In genomic region chr6:158072083-158072721, GRCh38 we compare ENCODE assay signal across 1 cellular context.
TF ChIP-seq lines count a peak whose summit lies in the region.

No MANE protein-coding gene starts in this region.

TF ChIP-seq in HepG2, 621 proteins besides CTCF, POLR2A, EP300 and RAD21 (continued from another document and continues in another):
- no peak for TF ChIP-seq ZNF770 (CRISPR knock-in tag; IDR thresholded peaks at IDR 0.05)
- 0 out of 2 replicates have a peak, but pooled peaks have one; percentile 7 for TF ChIP-seq ISL2 (CRISPR knock-in tag; IDR thresholded peaks at IDR 0.05)
- no peak for TF ChIP-seq ZSCAN25 (CRISPR knock-in tag; IDR thresholded peaks at IDR 0.05)
- TF ChIP-seq TBP (CRISPR knock-in tag; IDR thresholded peaks at IDR 0.05) = no peak
- TF ChIP-seq ZNF775 (CRISPR knock-in tag; IDR thresholded peaks at IDR 0.05; ENCODE audit: borderline replicate concordance) = no peak
- TF ChIP-seq ZNF790 (CRISPR knock-in tag; IDR thresholded peaks at IDR 0.05; ENCODE audit: borderline replicate concordance) = no peak
- no peak for TF ChIP-seq ZBTB44 (CRISPR knock-in tag; IDR thresholded peaks at IDR 0.05)
- no peak for TF ChIP-seq EHMT2 (IDR thresholded peaks at IDR 0.05; ENCODE audit: borderline replicate concordance, low read depth, low read length)
- TF ChIP-seq ZBTB20 (CRISPR knock-in tag; IDR thresholded peaks at IDR 0.05; ENCODE audit: borderline replicate concordance, low read depth) = no peak
- TF ChIP-seq GTF2F1 (IDR thresholded peaks at IDR 0.05; ENCODE audit: low read length) = no peak
- TF ChIP-seq POLR2AphosphoS2 (IDR thresholded peaks at IDR 0.05; ENCODE audit: low read depth, low read length) = no peak
- TF ChIP-seq ZNF503 (CRISPR knock-in tag; IDR thresholded peaks at IDR 0.05) = no peak
- no peak for TF ChIP-seq ZNF432 (CRISPR knock-in tag; IDR thresholded peaks at IDR 0.05; ENCODE audit: borderline replicate concordance)
- TF ChIP-seq, protein P1, sequence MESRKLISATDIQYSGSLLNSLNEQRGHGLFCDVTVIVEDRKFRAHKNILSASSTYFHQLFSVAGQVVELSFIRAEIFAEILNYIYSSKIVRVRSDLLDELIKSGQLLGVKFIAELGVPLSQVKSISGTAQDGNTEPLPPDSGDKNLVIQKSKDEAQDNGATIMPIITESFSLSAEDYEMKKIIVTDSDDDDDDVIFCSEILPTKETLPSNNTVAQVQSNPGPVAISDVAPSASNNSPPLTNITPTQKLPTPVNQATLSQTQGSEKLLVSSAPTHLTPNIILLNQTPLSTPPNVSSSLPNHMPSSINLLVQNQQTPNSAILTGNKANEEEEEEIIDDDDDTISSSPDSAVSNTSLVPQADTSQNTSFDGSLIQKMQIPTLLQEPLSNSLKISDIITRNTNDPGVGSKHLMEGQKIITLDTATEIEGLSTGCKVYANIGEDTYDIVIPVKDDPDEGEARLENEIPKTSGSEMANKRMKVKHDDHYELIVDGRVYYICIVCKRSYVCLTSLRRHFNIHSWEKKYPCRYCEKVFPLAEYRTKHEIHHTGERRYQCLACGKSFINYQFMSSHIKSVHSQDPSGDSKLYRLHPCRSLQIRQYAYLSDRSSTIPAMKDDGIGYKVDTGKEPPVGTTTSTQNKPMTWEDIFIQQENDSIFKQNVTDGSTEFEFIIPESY (CRISPR knock-in tag; IDR thresholded peaks at IDR 0.05) = no peak
- TF ChIP-seq ZFP82 (CRISPR knock-in tag; IDR thresholded peaks at IDR 0.05; ENCODE audit: borderline replicate concordance) = no peak
- no peak for TF ChIP-seq ZBTB39 (CRISPR knock-in tag; IDR thresholded peaks at IDR 0.05)
- TF ChIP-seq, protein P2, sequence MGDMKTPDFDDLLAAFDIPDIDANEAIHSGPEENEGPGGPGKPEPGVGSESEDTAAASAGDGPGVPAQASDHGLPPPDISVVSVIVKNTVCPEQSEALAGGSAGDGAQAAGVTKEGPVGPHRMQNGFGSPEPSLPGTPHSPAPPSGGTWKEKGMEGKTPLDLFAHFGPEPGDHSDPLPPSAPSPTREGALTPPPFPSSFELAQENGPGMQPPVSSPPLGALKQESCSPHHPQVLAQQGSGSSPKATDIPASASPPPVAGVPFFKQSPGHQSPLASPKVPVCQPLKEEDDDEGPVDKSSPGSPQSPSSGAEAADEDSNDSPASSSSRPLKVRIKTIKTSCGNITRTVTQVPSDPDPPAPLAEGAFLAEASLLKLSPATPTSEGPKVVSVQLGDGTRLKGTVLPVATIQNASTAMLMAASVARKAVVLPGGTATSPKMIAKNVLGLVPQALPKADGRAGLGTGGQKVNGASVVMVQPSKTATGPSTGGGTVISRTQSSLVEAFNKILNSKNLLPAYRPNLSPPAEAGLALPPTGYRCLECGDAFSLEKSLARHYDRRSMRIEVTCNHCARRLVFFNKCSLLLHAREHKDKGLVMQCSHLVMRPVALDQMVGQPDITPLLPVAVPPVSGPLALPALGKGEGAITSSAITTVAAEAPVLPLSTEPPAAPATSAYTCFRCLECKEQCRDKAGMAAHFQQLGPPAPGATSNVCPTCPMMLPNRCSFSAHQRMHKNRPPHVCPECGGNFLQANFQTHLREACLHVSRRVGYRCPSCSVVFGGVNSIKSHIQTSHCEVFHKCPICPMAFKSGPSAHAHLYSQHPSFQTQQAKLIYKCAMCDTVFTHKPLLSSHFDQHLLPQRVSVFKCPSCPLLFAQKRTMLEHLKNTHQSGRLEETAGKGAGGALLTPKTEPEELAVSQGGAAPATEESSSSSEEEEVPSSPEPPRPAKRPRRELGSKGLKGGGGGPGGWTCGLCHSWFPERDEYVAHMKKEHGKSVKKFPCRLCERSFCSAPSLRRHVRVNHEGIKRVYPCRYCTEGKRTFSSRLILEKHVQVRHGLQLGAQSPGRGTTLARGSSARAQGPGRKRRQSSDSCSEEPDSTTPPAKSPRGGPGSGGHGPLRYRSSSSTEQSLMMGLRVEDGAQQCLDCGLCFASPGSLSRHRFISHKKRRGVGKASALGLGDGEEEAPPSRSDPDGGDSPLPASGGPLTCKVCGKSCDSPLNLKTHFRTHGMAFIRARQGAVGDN (CRISPR knock-in tag; IDR thresholded peaks at IDR 0.05) = peak; percentile 22
- TF ChIP-seq GABPB1 (CRISPR knock-in tag; IDR thresholded peaks at IDR 0.05) = no peak; the same call in 1 of the 2 replicates
- no peak for TF ChIP-seq ZBTB10 (CRISPR knock-in tag; IDR thresholded peaks at IDR 0.05; ENCODE audit: borderline replicate concordance)
- no peak for TF ChIP-seq TEAD2 (CRISPR knock-in tag; IDR thresholded peaks at IDR 0.05)
- TF ChIP-seq SIN3B (IDR thresholded peaks at IDR 0.05; ENCODE audit: low read length) = no peak
- TF ChIP-seq ZKSCAN8 (CRISPR knock-in tag; IDR thresholded peaks at IDR 0.05; ENCODE audit: borderline replicate concordance) = no peak; the same call in 1 of the 2 replicates
- TF ChIP-seq RXRB (CRISPR knock-in tag; IDR thresholded peaks at IDR 0.05; ENCODE audit: borderline replicate concordance) = peak; percentile 36; the same call in 1 of the 2 replicates
- no peak for TF ChIP-seq ZNF891 (CRISPR knock-in tag; IDR thresholded peaks at IDR 0.05)
- TF ChIP-seq ZNF704 (CRISPR knock-in tag; IDR thresholded peaks at IDR 0.05; ENCODE audit: borderline replicate concordance) = no peak
- TF ChIP-seq TBX2 (CRISPR knock-in tag; IDR thresholded peaks at IDR 0.05; ENCODE audit: borderline replicate concordance) = no peak
- TF ChIP-seq XRCC5 (optimal IDR thresholded peaks at IDR 0.05; ENCODE audit: low read length) = peak; percentile 83
- no peak for TF ChIP-seq KLF15 (CRISPR knock-in tag; IDR thresholded peaks at IDR 0.05; ENCODE audit: borderline replicate concordance)
- TF ChIP-seq ZNF547 (CRISPR knock-in tag; IDR thresholded peaks at IDR 0.05) = no peak
- TF ChIP-seq ZNF326 (CRISPR knock-in tag; IDR thresholded peaks at IDR 0.05; ENCODE audit: borderline replicate concordance) = no peak
- no peak for TF ChIP-seq BRD4 (CRISPR knock-in tag; IDR thresholded peaks at IDR 0.05)
- no peak for TF ChIP-seq HBP1 (CRISPR knock-in tag; IDR thresholded peaks at IDR 0.05; ENCODE audit: low read depth)
- no peak for TF ChIP-seq CAMTA2 (CRISPR knock-in tag; IDR thresholded peaks at IDR 0.05; ENCODE audit: borderline replicate concordance)
- TF ChIP-seq ZNF737 (CRISPR knock-in tag; IDR thresholded peaks at IDR 0.05; ENCODE audit: borderline replicate concordance) = no peak
- no peak for TF ChIP-seq ZNF546 (CRISPR knock-in tag; conservative IDR thresholded peaks at IDR 0.05)
- TF ChIP-seq SKIL (CRISPR knock-in tag; IDR thresholded peaks at IDR 0.05; ENCODE audit: borderline replicate concordance) = no peak
- TF ChIP-seq NFE2L1 (CRISPR knock-in tag; IDR thresholded peaks at IDR 0.05; ENCODE audit: borderline replicate concordance) = no peak
- no peak for TF ChIP-seq ZNF776 (CRISPR knock-in tag; IDR thresholded peaks at IDR 0.05)
